In genomic region chr2:238475571-238475970, GRCh38 we compare ENCODE assay signal across 32 cellular contexts.
"Had no signal": no experiment of that assay in that cellular context is flagged by ENCODE, and none has a peak within 500 bp of the region (broad histone marks: within the 10 kb centered on the region; RNA-seq: fewer than 3 reads in every experiment).

No MANE protein-coding gene starts in this region.

- FAIRE-seq: TTC549 had no signal

- H3K4me1 ChIP-seq: ascending aorta had no signal

- H3K27ac Mint-ChIP-seq: activated B cell treated with CpG ODN at 0.5 μM for 24 hours; activated CD4-positive, alpha-beta T cell treated with anti-CD3 and anti-CD28 coated beads, Interleukin-2, amount 10 ng/mL, durations not matched to agents 24 days and 14 days; activated CD8-positive, alpha-beta memory T cell treated with anti-CD3 and anti-CD28 coated beads, Interleukin-2, amount 10 ng/mL, durations not matched to agents 7 days and 5 days; activated naive CD8-positive, alpha-beta T cell treated with anti-CD3 and anti-CD28 coated beads, Interleukin-2, amount 50 U/mL, for 24 hours; activated T-cell treated with anti-CD3 and anti-CD28 coated beads, Interleukin-2, amount 50 U/mL, for 24 hours; activated T-helper 1 cell treated with anti-CD3 and anti-CD28 coated beads, Interleukin-12 subunit alpha, Interleukin-12 subunit beta, Interleukin-2, Interleukin-4 antibody, amounts not matched to agents 30 ng/mL and 10 ng/mL and 1 ng/mL, durations not matched to agents 14 hours and 24 hours and 36 hours; T-cell had no signal

- H3K27me3 ChIP-seq: ascending aorta, cardiac muscle cell, MG63 had no signal

- H3K4me1 Mint-ChIP-seq: activated B cell treated with CpG ODN at 0.5 μM for 24 hours; activated naive CD8-positive, alpha-beta T cell treated with anti-CD3 and anti-CD28 coated beads, Interleukin-2, amount 50 U/mL, for 24 hours; brain had no signal

- H3K27ac ChIP-seq: ascending aorta, cardiac muscle cell, SK-N-MC had no signal

- H3K27me3 Mint-ChIP-seq: activated B cell treated with CpG ODN at 0.5 μM for 24 hours; activated CD8-positive, alpha-beta memory T cell treated with anti-CD3 and anti-CD28 coated beads, Interleukin-2, amount 10 ng/mL, durations not matched to agents 7 days and 5 days; activated T-cell treated with anti-CD3 and anti-CD28 coated beads, Interleukin-2, amount 50 U/mL, for 24 hours; brain had no signal

- DNase-seq: activated B cell treated with CpG ODN at 0.5 μM for 24 hours; activated CD4-positive, alpha-beta T cell treated with anti-CD3 and anti-CD28 coated beads for 1 hour; activated CD4-positive, alpha-beta T cell treated with anti-CD3 and anti-CD28 coated beads, Interleukin-2, amount 10 ng/mL, durations not matched to agents 24 days and 14 days; activated CD4-positive, alpha-beta T cell treated with anti-CD3 and anti-CD28 coated beads, Interleukin-2, amount 50 U/mL, for 48 hours; activated CD8-positive, alpha-beta memory T cell treated with anti-CD3 and anti-CD28 coated beads, Interleukin-2, amount 10 ng/mL, durations not matched to agents 7 days and 5 days; activated effector memory CD4-positive, alpha-beta T cell treated with Interleukin-2 at 50 U/mL for 16 hours; activated naive CD4-positive, alpha-beta T cell treated with Interleukin-2 at 50 U/mL for 16 hours; activated naive CD8-positive, alpha-beta T cell treated with anti-CD3 and anti-CD28 coated beads, Interleukin-2, amount 50 U/mL, for 24 hours; activated T-cell treated with anti-CD3 and anti-CD28 coated beads, Interleukin-2, amount 50 U/mL, for 24 hours; amniotic stem cell; MG63; MV-4-11; NCI-H1092 treated with DMSO at 0.1 percent for 48 hours; NCI-H1436; NCI-H1694 treated with DMSO at 0.1 percent for 48 hours; NCI-H2029 treated with DMSO at 0.1 percent for 48 hours; NCI-H345; NCI-H510A; NCI-H526 treated with DMSO at 0.1 percent for 48 hours; NCI-H82; RPMI8226; T-cell; T-helper 2 cell; T1000 had no signal

- H3K4me3 ChIP-seq: ascending aorta, cardiac muscle cell, MG63, SK-N-MC had no signal

- H3K36me3 ChIP-seq: ascending aorta, cardiac muscle cell, MG63 had no signal

- H3K4me3 Mint-ChIP-seq: activated B cell treated with CpG ODN at 0.5 μM for 24 hours; activated CD4-positive, alpha-beta T cell treated with anti-CD3 and anti-CD28 coated beads, Interleukin-2, amount 10 ng/mL, durations not matched to agents 24 days and 14 days; activated CD8-positive, alpha-beta memory T cell treated with anti-CD3 and anti-CD28 coated beads, Interleukin-2, amount 10 ng/mL, durations not matched to agents 7 days and 5 days; activated naive CD8-positive, alpha-beta T cell treated with anti-CD3 and anti-CD28 coated beads, Interleukin-2, amount 50 U/mL, for 24 hours; activated T-cell treated with anti-CD3 and anti-CD28 coated beads, Interleukin-2, amount 50 U/mL, for 24 hours; activated T-helper 1 cell treated with anti-CD3 and anti-CD28 coated beads, Interleukin-12 subunit alpha, Interleukin-12 subunit beta, Interleukin-2, Interleukin-4 antibody, amounts not matched to agents 30 ng/mL and 10 ng/mL and 1 ng/mL, durations not matched to agents 14 hours and 24 hours and 36 hours; brain; T-cell had no signal

- ATAC-seq: activated CD8-positive, alpha-beta memory T cell treated with anti-CD3 and anti-CD28 coated beads, Interleukin-2, amount 10 ng/mL, durations not matched to agents 7 days and 5 days; activated naive CD4-positive, alpha-beta T cell treated with anti-CD3 and anti-CD28 coated beads, Interleukin-2, amount 50 U/mL, for 72 hours; activated naive CD8-positive, alpha-beta T cell treated with anti-CD3 and anti-CD28 coated beads, Interleukin-2, amount 50 U/mL, for 24 hours; Right ventricle myocardium inferior; T-cell had no signal
